ENCODE assay signal across 18 cellular contexts in genomic region chr22:48678171-48679135, GRCh38.
DNase-seq lines count a peak whose midpoint lies in the region; ATAC-seq and TF ChIP-seq lines count a peak whose summit lies in the region.
"Had no signal": no experiment of that assay in that cellular context is flagged by ENCODE, and none has a peak within 500 bp of the region (broad histone marks: within the 10 kb centered on the region; RNA-seq: fewer than 3 reads in every experiment).

No MANE protein-coding gene starts in this region.

- ATAC-seq in right cardiac atrium: no peak
- ATAC-seq in GM21825 (IDR thresholded peaks at IDR 0.05; ENCODE audit: unreplicated experiment): no peak
- no peak for ATAC-seq in HG03097 (IDR thresholded peaks at IDR 0.05; ENCODE audit: low FRiP score, unreplicated experiment)
- ATAC-seq: K562 had no signal

- H3K9me3 Mint-ChIP-seq in chondrocyte (ENCODE audit: low read depth): peaks cover 4% of the 10 kb centered on the region

- no peaks in the 10 kb centered on the region for H3K36me3 Mint-ChIP-seq in chondrocyte (ENCODE audit: low read depth)
- H3K36me3 Mint-ChIP-seq: CD14-positive monocyte; CD4-positive, alpha-beta memory T cell had no signal

- intact Hi-C loops in right cardiac atrium (cut with DNase I): no loop called here

- no peaks in the 10 kb centered on the region for H4K20me1 ChIP-seq in BLaER1
- H4K20me1 ChIP-seq in BLaER1 treated with 17β-estradiol and CSF1 and Interleukin-3, amounts not matched to agents 10 nM and 100 nM: no peaks in the 10 kb centered on the region; a peak in 1 of 22 replicates

- H3K27me3 ChIP-seq in BLaER1: no peaks in the 10 kb centered on the region
- H3K27me3 ChIP-seq in BLaER1 treated with 17β-estradiol and CSF1 and Interleukin-3, amounts not matched to agents 10 nM and 100 nM: no peaks in the 10 kb centered on the region; a peak in 1 of 22 replicates
- H3K27me3 ChIP-seq in right cardiac atrium (ENCODE audit: control insufficient read depth, insufficient read depth): no peaks in the 10 kb centered on the region
- H3K27me3 ChIP-seq: BE2C had no signal

- H3K27ac Mint-ChIP-seq in chondrocyte (ENCODE audit: unreplicated experiment): no peak overlapping the region
- H3K27ac Mint-ChIP-seq: CD14-positive monocyte; CD4-positive, alpha-beta memory T cell had no signal

- TF ChIP-seq CTCF in chondrocyte (IDR thresholded peaks at IDR 0.05): no peak

- peak overlapping the region; percentile 86 for H3K4me2 ChIP-seq in BLaER1
- H3K4me2 ChIP-seq in BLaER1 treated with 17β-estradiol and CSF1 and Interleukin-3, amounts not matched to agents 10 nM and 100 nM: peak overlapping the region in 10 of 11 experiments; percentile 12 to 84 (median 73); a peak in 21 of 22 replicates

- H3K9me3 ChIP-seq in BLaER1 (peaks cover 10% of the 10 kb centered on the region), right cardiac atrium (ENCODE audit: control insufficient read depth, low read length) (no peaks in the 10 kb centered on the region)
- peaks cover 10 to 19% (median 15%) of the 10 kb centered on the region in 11 experiments for H3K9me3 ChIP-seq in BLaER1 treated with 17β-estradiol and CSF1 and Interleukin-3, amounts not matched to agents 10 nM and 100 nM (replicated peaks in 1 of 11)

- H3K27me3 Mint-ChIP-seq in chondrocyte (ENCODE audit: low read depth): no peaks in the 10 kb centered on the region

- H3K4me3 ChIP-seq in BLaER1 (peak overlapping the region; percentile 28; the same call in 1 of the 2 replicates), right cardiac atrium (ENCODE audit: low read length) (no peak overlapping the region)
- H3K4me3 ChIP-seq in BLaER1 treated with 17β-estradiol and CSF1 and Interleukin-3, amounts not matched to agents 10 nM and 100 nM: no peak overlapping the region
- H3K4me3 ChIP-seq: K562 had no signal

- H3K9ac ChIP-seq in BLaER1: peak overlapping the region; percentile 69
- peak overlapping the region in 8 of 11 experiments; percentile 28 to 68 (median 52); a peak in 14 of 22 replicates for H3K9ac ChIP-seq in BLaER1 treated with 17β-estradiol and CSF1 and Interleukin-3, amounts not matched to agents 10 nM and 100 nM

- peaks cover 2% of the 10 kb centered on the region; the same call in 1 of the 2 replicates for H3K36me3 ChIP-seq in BLaER1
- peaks cover 0 to 3% (median 0%) of the 10 kb centered on the region in 11 experiments; a peak in 6 of 22 replicates for H3K36me3 ChIP-seq in BLaER1 treated with 17β-estradiol and CSF1 and Interleukin-3, amounts not matched to agents 10 nM and 100 nM
- H3K36me3 ChIP-seq: BE2C had no signal

- DNase-seq in chondrocyte (ENCODE audit: low spot score) (peak; percentile 87), right cardiac atrium (peak in 2 of 3 donors; percentile 30 to 31), DMS153 treated with DMSO at 0.1 percent for 48 hours (lab: John Stamatoyannopoulos, UW; ENCODE audit: unreplicated experiment) (no peak)
- no peak for DNase-seq in activated CD8-positive, alpha-beta memory T cell treated with anti-CD3 and anti-CD28 coated beads, Interleukin-2, amount 50 U/mL, for 48 hours
- DNase-seq: ACHN; BE2C; CD4-positive, alpha-beta memory T cell; DMS 273 treated with DMSO at 0.1 percent for 48 hours; GOT3; HCEC 1CT; IMR-90 had no signal

- no peaks in the 10 kb centered on the region for H3K4me1 Mint-ChIP-seq in chondrocyte (ENCODE audit: low read depth)
- H3K4me1 Mint-ChIP-seq: CD14-positive monocyte; CD4-positive, alpha-beta memory T cell had no signal

- H3K4me3 Mint-ChIP-seq in chondrocyte (ENCODE audit: unreplicated experiment): no peak overlapping the region
- H3K4me3 Mint-ChIP-seq: CD14-positive monocyte; CD4-positive, alpha-beta memory T cell had no signal

- WGBS in right cardiac atrium: 69% methylated on average over 38 of the region's 38 CpGs

- peaks cover 57% of the 10 kb centered on the region for H3K4me1 ChIP-seq in BLaER1
- peaks cover 0 to 57% (median 37%) of the 10 kb centered on the region in 10 experiments; a peak in 17 of 20 replicates for H3K4me1 ChIP-seq in BLaER1 treated with 17β-estradiol and CSF1 and Interleukin-3, amounts not matched to agents 10 nM and 100 nM
- no peaks in the 10 kb centered on the region for H3K4me1 ChIP-seq in right cardiac atrium (ENCODE audit: control insufficient read depth, insufficient read depth, low read length)
- H3K4me1 ChIP-seq: BE2C had no signal

- peak overlapping the region; percentile 83 for H3K27ac ChIP-seq in BLaER1
- peak overlapping the region in 8 of 11 experiments; percentile 12 to 71 (median 59); a peak in 15 of 22 replicates for H3K27ac ChIP-seq in BLaER1 treated with 17β-estradiol and CSF1 and Interleukin-3, amounts not matched to agents 10 nM and 100 nM
- no peak overlapping the region for H3K27ac ChIP-seq in right cardiac atrium (ENCODE audit: low read length)
- H3K27ac ChIP-seq: HL-60 had no signal

Comparison
In these comparisons a context has a peak if more than half of its experiments do, and no peak if none do; other contexts are left out.
1. DNase-seq: peak in chondrocyte (single experiment) and right cardiac atrium (2 of 3); none in activated CD8-positive, alpha-beta memory T cell treated with anti-CD3 and anti-CD28 coated beads, Interleukin-2, amount 50 U/mL, for 48 hours (single experiment) and DMS153 treated with DMSO at 0.1 percent for 48 hours (single experiment).